In genomic region chr12:52191841-52192791, GRCh38 we compare ENCODE assay signal across 9 cellular contexts. TPM values are rescaled to one million over a fixed set of nuclear protein-coding genes. Genes with fewer than 3 reads are reported as not detected.
A peak's percentile ranks its signal among the peaks of the same experiment; 100 is the strongest.
DNase-seq lines count a peak whose midpoint lies in the region; ATAC-seq, FAIRE-seq and TF ChIP-seq lines count a peak whose summit lies in the region.
"Had no signal": no experiment of that assay in that cellular context is flagged by ENCODE, and none has a peak within 500 bp of the region (broad histone marks: within the 10 kb centered on the region; RNA-seq: fewer than 3 reads in every experiment).

TSS of gene KRT80 (minus strand) at chr12:52192014. CDS start at chr12:52191902, 112 bp downstream.

- H3K27ac ChIP-seq in A549 (peak within 1 kb of the TSS; percentile 96 to 100), HL-60 (replicated peaks) (peak within 1 kb of the TSS; percentile 11; the same call in 1 of the 2 replicates), PC-3 (ENCODE audit: low read length) (peak within 1 kb of the TSS; percentile 69), lung (ENCODE audit: low read depth in 1 of 2, low read length in 1 of 2) (peak within 1 kb of the TSS in 1 of 2 donors; percentile 82), tibial nerve (peak within 1 kb of the TSS in 3 of 4 donors; percentile 31 to 69 (median 50))

- intact Hi-C loops in PC-3 (cut with micrococcal nuclease), result loop anchor here (1.0 to 2.0 kb wide), 3 partner anchors 26 to 88 kb away; no protein-coding TSS in a partner anchor

- peak within 1 kb of the TSS; percentile 68 for H3K9ac ChIP-seq in PC-3 (ENCODE audit: low read length)

- H3K36me3 ChIP-seq in PC-3 (ENCODE audit: low read depth, low read length) (peaks cover 5% of the 10 kb centered on the region; the same call in 1 of the 2 replicates), lung (ENCODE audit: control insufficient read depth in 2 of 2, insufficient read depth in 2 of 2, low read length in 2 of 2) (no peaks in the 10 kb centered on the region), tibial nerve (no peaks in the 10 kb centered on the region)

- POLR2A ChIA-PET in A549 (lab: Yijun Ruan, JAX) (interaction anchor here (0.6 to 2.3 kb wide), 20 partner anchors 9 to 713 kb away, joined by 3 to 22 read pairs (median 6); partner anchors contain the start of genes KRT7 and KRT8), PC-3 (lab: Charles Lee; ENCODE audit: unreplicated experiment) (interaction anchor here (0.6 to 1.0 kb wide), 6 partner anchors 16 to 1544 kb away, joined by 3 to 9 read pairs (median 4); no protein-coding TSS in a partner anchor)

- peak; percentile 91 to 92 for ATAC-seq in A549
- ATAC-seq in PC-3, result peak; percentile 86
- peak; percentile 56 for ATAC-seq in lung (ENCODE audit: insufficient read depth, low FRiP score)
- no peak for ATAC-seq in GM19395 (IDR thresholded peaks at IDR 0.05; ENCODE audit: unreplicated experiment)

- TSS peak; percentile 19 for BruUV-seq in PC-3 (replicated peaks; lab: Mats Ljungman, UMichigan)

- H3F3A ChIP-seq in PC-3 (ENCODE audit: low read length, unreplicated experiment), result no peaks in the 10 kb centered on the region

- no peaks in the 10 kb centered on the region for H4K20me1 ChIP-seq in PC-3 (ENCODE audit: low read length)

- no peaks in the 10 kb centered on the region for H3K9me2 ChIP-seq in PC-3 (replicated peaks; ENCODE audit: low read length)

- H3K4me3 ChIP-seq in A549 (peak within 1 kb of the TSS; percentile 64), HL-60 (replicated peaks; ENCODE audit: insufficient read depth, low read length) (no peak within 1 kb of the TSS), PC-3 (ENCODE audit: low read length) (peak within 1 kb of the TSS; percentile 78), lung (no peak within 1 kb of the TSS), tibial nerve (no peak within 1 kb of the TSS)

- WGBS in A549 (ENCODE audit: missing lambda C conversion rate), result 3% methylated on average over 7 of the region's 20 CpGs
- WGBS in lung, 2 donors, result 48 to 62% methylated on average over 20 of the region's 20 CpGs
- 33 to 46% methylated on average over 12 to 18 of the region's 20 CpGs for WGBS in tibial nerve, 2 donors

- H3K4me2 ChIP-seq in A549, result peak within 1 kb of the TSS; percentile 97
- peak within 1 kb of the TSS; percentile 94 for H3K4me2 ChIP-seq in PC-3 (ENCODE audit: low read length)

- CTCF ChIA-PET in A549 (lab: Yijun Ruan, JAX) (interaction anchor here (0.5 to 8.0 kb wide), 11 partner anchors 30 to 694 kb away, joined by 3 to 44 read pairs (median 4); partner anchors contain the start of gene KRT7), PC-3 (lab: Charles Lee) (interaction anchor here (0.6 to 1.2 kb wide), 5 partner anchors 16 to 123 kb away, joined by 3 to 7 read pairs (median 3); no protein-coding TSS in a partner anchor)

- no peaks in the 10 kb centered on the region for H3K9me3 ChIP-seq in A549
- H3K9me3 ChIP-seq in PC-3 (ENCODE audit: low read length), result no peaks in the 10 kb centered on the region
- no peaks in the 10 kb centered on the region for H3K9me3 ChIP-seq in lung (ENCODE audit: control insufficient read depth in 2 of 2, insufficient read depth in 1 of 2, low read length in 1 of 2)
- H3K9me3 ChIP-seq in tibial nerve, result no peaks in the 10 kb centered on the region

- DNase-seq in A549 (ENCODE audit: low read depth in 1 of 2, low spot score in 1 of 2) (peak; percentile 99), HL-60 (ENCODE audit: low read depth in 1 of 2, low spot score in 1 of 2) (peak; percentile 80 to 89), PC-3 (peak; percentile 99), dedifferentiated amniotic fluid mesenchymal stem cell (ENCODE audit: extremely low spot score) (peak; percentile 99), lung (ENCODE audit: low spot score) (peak; percentile 88), tibial nerve (ENCODE audit: low spot score in 2 of 2) (peak; percentile 73 to 76), DMS114 treated with DMSO at 0.1 percent for 48 hours (lab: John Stamatoyannopoulos, UW; ENCODE audit: unreplicated experiment) (no peak)

- H3K4me1 ChIP-seq in A549 (peaks cover 78% of the 10 kb centered on the region), PC-3 (ENCODE audit: insufficient read depth, low read length) (peaks cover 81% of the 10 kb centered on the region), lung (ENCODE audit: control insufficient read depth in 2 of 2, insufficient read depth in 2 of 2, low read length in 2 of 2) (peaks cover 0 to 29% of the 10 kb centered on the region in 2 donors), tibial nerve (peaks cover 0 to 31% (median 10%) of the 10 kb centered on the region in 4 donors)

- TF ChIP-seq POLR2A in A549 (IDR thresholded peaks at IDR 0.05; ENCODE audit: low read length), result peak; percentile 60
- TF ChIP-seq POLR2A in tibial nerve (IDR thresholded peaks at IDR 0.05), result no peak

- peak in 1 of 2 experiments; percentile 27; a peak in 2 of 5 replicates for TF ChIP-seq RAD21 in A549 (conservative IDR thresholded peaks at IDR 0.05 in 1 of 2, IDR thresholded peaks at IDR 0.05 in 1 of 2)

- peaks cover 48% of the 10 kb centered on the region for H3K79me2 ChIP-seq in PC-3 (ENCODE audit: low read length)

- TF ChIP-seq EP300 in A549 (IDR thresholded peaks at IDR 0.05) (peak; percentile 80 to 86; a peak in 4 of 5 replicates), tibial nerve (IDR thresholded peaks at IDR 0.05) (peak; percentile 75 to 88)

- no peaks in the 10 kb centered on the region for H3K27me3 ChIP-seq in HL-60 (ENCODE audit: insufficient read depth, poor library complexity, severe bottlenecking)
- H3K27me3 ChIP-seq in PC-3 (ENCODE audit: low read length), result no peaks in the 10 kb centered on the region
- no peaks in the 10 kb centered on the region for H3K27me3 ChIP-seq in lung (ENCODE audit: control insufficient read depth, insufficient read depth)
- no peaks in the 10 kb centered on the region for H3K27me3 ChIP-seq in tibial nerve

- TF ChIP-seq CTCF in A549 (IDR thresholded peaks at IDR 0.05), result no peak
- TF ChIP-seq CTCF in HL-60 (IDR thresholded peaks at IDR 0.05; ENCODE audit: insufficient read depth, low read length), result no peak
- no peak for TF ChIP-seq CTCF in PC-3 (conservative IDR thresholded peaks at IDR 0.05; ENCODE audit: low read depth, low read length)
- no peak for TF ChIP-seq CTCF in lung (IDR thresholded peaks at IDR 0.05; ENCODE audit: control extremely low read depth, extremely low read depth)
- TF ChIP-seq CTCF in tibial nerve (IDR thresholded peaks at IDR 0.05), result no peak

- H2AFZ ChIP-seq in PC-3 (ENCODE audit: low read length), result no peak within 1 kb of the TSS

- peak; percentile 98 for FAIRE-seq in A549 (lab: Jason Lieb, UNC)

TF ChIP-seq in A549, 52 proteins besides CTCF, POLR2A, EP300 and RAD21 (continues in another document):
- TF ChIP-seq ESRRA (IDR thresholded peaks at IDR 0.05; ENCODE audit: borderline replicate concordance, low read length), result no peak
- TF ChIP-seq REST (IDR thresholded peaks at IDR 0.05), result no peak
- TF ChIP-seq ZNF302 (CRISPR knock-in tag; IDR thresholded peaks at IDR 0.05), result no peak; the same call in 1 of the 2 replicates
- peak; percentile 51 for TF ChIP-seq TP53 (CRISPR knock-in tag; IDR thresholded peaks at IDR 0.05)
- TF ChIP-seq ZC3H11A (IDR thresholded peaks at IDR 0.05), result no peak
- 0 out of 2 replicates have a peak, but pooled peaks have one; percentile 20 for TF ChIP-seq HEYL (CRISPR knock-in tag; IDR thresholded peaks at IDR 0.05)
- no peak for TF ChIP-seq RNF2 (IDR thresholded peaks at IDR 0.05; ENCODE audit: borderline replicate concordance, low read depth)
- no peak for TF ChIP-seq MAZ (IDR thresholded peaks at IDR 0.05; ENCODE audit: borderline replicate concordance, low read depth, low read length)
- no peak for TF ChIP-seq HMGXB4 (CRISPR knock-in tag; IDR thresholded peaks at IDR 0.05; ENCODE audit: borderline replicate concordance)

RNA-seq across cellular contexts. Expression of gene KRT80, which starts in this region (rescaled TPM):
- 59.8 and 63.1 TPM in 2 replicates for polyA plus RNA-seq in A549 (2011; rRNA removed)
- polyA plus RNA-seq in A549 (2012; cell fraction: cytosol; rRNA removed), result 62.9 and 86.5 TPM in 2 replicates
- 87.4 and 102 TPM in 2 replicates for polyA plus RNA-seq in A549 (2012; cell fraction: nucleus; rRNA removed)
- polyA plus RNA-seq in A549 (2017; fragmentation: RNase III; extraction: RNeasy Plus Mini Kit Qiagen cat#74134 plus additional on column Dnase treatment), result 38.3 to 56.4 TPM (median 46.0 TPM) in 3 replicates
- polyA minus RNA-seq in A549 (2011; rRNA and poly(A)+ RNA removed), result 76.5 and 77.5 TPM in 2 replicates
- total RNA-seq in PC-3 (2014; rRNA removed), result 19.8 and 30.1 TPM in 2 replicates
- total RNA-seq in lung, result 10 to 100 TPM in 1 of 2 donors, 1 to 10 TPM in 1; 1.8 to 15.5 TPM
- 1 to 10 TPM; 7.2 to 9.9 TPM for polyA plus RNA-seq in lung
- total RNA-seq in tibial nerve, result not detected
- total RNA-seq: activated CD8-positive, alpha-beta memory T cell treated with anti-CD3 and anti-CD28 coated beads for 36 hours had no signal

Comparison
In these comparisons a context has a peak if more than half of its experiments do, and no peak if none do; other contexts are left out.
1. Peak in DNase-seq and H3K27ac ChIP-seq in tibial nerve; RNA of the gene not detected or under 1 TPM.
2. H3K4me3 ChIP-seq: peak in A549 (single experiment) and PC-3 (single experiment); none in HL-60 (single experiment), lung (single experiment) and tibial nerve (0 of 4).